In genomic region chr22:37894939-37895670, GRCh38 we compare ENCODE assay signal across 7 cellular contexts. TPM values are rescaled to one million over a fixed set of nuclear protein-coding genes. Genes with fewer than 3 reads are reported as not detected.
DNase-seq lines count a peak whose midpoint lies in the region; ATAC-seq and TF ChIP-seq lines count a peak whose summit lies in the region.
"Had no signal": no experiment of that assay in that cellular context is flagged by ENCODE, and none has a peak within 500 bp of the region (broad histone marks: within the 10 kb centered on the region; RNA-seq: fewer than 3 reads in every experiment).

No MANE protein-coding gene starts in this region.

- H3K14ac ChIP-seq in H9 (ENCODE audit: insufficient read depth, low read length): 0 out of 2 replicates have a peak overlapping the region, but pooled peaks have one; percentile 32

- no peak overlapping the region for H2BK5ac ChIP-seq in H9 (ENCODE audit: insufficient read length, low read length)

- H3K9me3 Mint-ChIP-seq in H9: no peaks in the 10 kb centered on the region
- no peaks in the 10 kb centered on the region for H3K9me3 Mint-ChIP-seq in natural killer cell

- no peak for ATAC-seq in natural killer cell
- ATAC-seq in sciatic nerve: no peak
- ATAC-seq in HG03469 (IDR thresholded peaks at IDR 0.05; ENCODE audit: unreplicated experiment): no peak

- no CpG with 5 or more reads among the region's 8 CpGs for WGBS in H9 (ENCODE audit: extremely low coverage, insufficient read length, low lambda C conversion rate)

- no peaks in the 10 kb centered on the region for H3K79me2 ChIP-seq in H9 (ENCODE audit: insufficient read depth, low read length)

- H3K9me3 ChIP-seq in H9 (ENCODE audit: control insufficient read depth, low read depth, low read length): no peaks in the 10 kb centered on the region

- H3K79me1 ChIP-seq in H9 (ENCODE audit: insufficient read depth, low read depth, low read length, poor library complexity, severe bottlenecking): no peaks in the 10 kb centered on the region

- H2BK15ac ChIP-seq in H9 (ENCODE audit: low read depth, low read length): no peak overlapping the region

- no peak overlapping the region for H3K4ac ChIP-seq in H9 (ENCODE audit: low read depth, low read length)

- H4K8ac ChIP-seq in H9 (replicated peaks; ENCODE audit: insufficient read length, low read depth, low read length): no peak overlapping the region

- no peak overlapping the region for H3K23ac ChIP-seq in H9 (ENCODE audit: insufficient read length, low read depth, low read length)

- H3T11ph ChIP-seq in H9 (ENCODE audit: low read length): no peak overlapping the region

- TF ChIP-seq CTCF in H9 (conservative IDR thresholded peaks at IDR 0.05) (no peak), natural killer cell (IDR thresholded peaks at IDR 0.05) (no peak)

- no peaks in the 10 kb centered on the region for H3K27me3 Mint-ChIP-seq in H9 (ENCODE audit: low read depth)
- H3K27me3 Mint-ChIP-seq in natural killer cell (ENCODE audit: low read depth in 2 of 2): no peaks in the 10 kb centered on the region

- H3K27ac Mint-ChIP-seq in H9 (peak overlapping the region; percentile 88 to 98 (median 94)), natural killer cell (peak overlapping the region; percentile 87 to 93)

- H3K27ac ChIP-seq in H9 (ENCODE audit: insufficient read length, low read depth, low read length): peak overlapping the region; percentile 69

- H2BK20ac ChIP-seq in H9 (ENCODE audit: low read depth, low read length, poor library complexity, severe bottlenecking): no peak overlapping the region

- H4K5ac ChIP-seq in H9 (ENCODE audit: insufficient read length, low read depth, low read length): no peak overlapping the region

- no peak overlapping the region for H2AFZ ChIP-seq in H9 (ENCODE audit: low read length)

- H3K9ac ChIP-seq in H9 (ENCODE audit: extremely low read depth, insufficient read length, low read length): no peak overlapping the region

- H3K4me1 Mint-ChIP-seq in H9 (peaks cover 42 to 51% of the 10 kb centered on the region in 2 experiments), natural killer cell (peaks cover 10 to 16% of the 10 kb centered on the region in 2 donors)

- H3K4me2 ChIP-seq in H9 (ENCODE audit: insufficient read depth, insufficient read length, low read length): no peak overlapping the region

- H2BK120ac ChIP-seq in H9 (ENCODE audit: low read depth, low read length, poor library complexity, severe bottlenecking): no peak overlapping the region

- peak overlapping the region; percentile 15 for H2BK12ac ChIP-seq in H9 (ENCODE audit: insufficient read length, low read depth, low read length)

- H3K36me3 Mint-ChIP-seq in H9 (ENCODE audit: insufficient read depth in 1 of 3, low read depth in 3 of 3) (peaks cover 2 to 12% (median 2%) of the 10 kb centered on the region in 3 experiments; a peak in 5 of 7 replicates), natural killer cell (no peaks in the 10 kb centered on the region)

- H3K27me3 ChIP-seq in H9 (ENCODE audit: insufficient read depth, low read length): no peaks in the 10 kb centered on the region

- no peak overlapping the region for H4K91ac ChIP-seq in H9 (ENCODE audit: insufficient read length, low read depth, low read length)

- no peaks in the 10 kb centered on the region for H3K23me2 ChIP-seq in H9 (ENCODE audit: insufficient read length, low read depth, low read length, poor library complexity, severe bottlenecking)

- peak overlapping the region in 1 of 2 experiments; percentile 45; a peak in 2 of 5 replicates for H3K4me3 Mint-ChIP-seq in H9
- peak overlapping the region; percentile 3 for H3K4me3 Mint-ChIP-seq in natural killer cell

- intact Hi-C loops in natural killer cell (cut with micrococcal nuclease) (no loop called here), sciatic nerve (cut with DNase I) (no loop called here)

- no peak overlapping the region for H2AK5ac ChIP-seq in H9 (ENCODE audit: insufficient read length, low read length)

- peaks cover 12% of the 10 kb centered on the region; the same call in 1 of the 2 replicates for H3K4me1 ChIP-seq in H9 (ENCODE audit: insufficient read depth, low read length)

- H3K56ac ChIP-seq in H9 (ENCODE audit: insufficient read length, low read depth, low read length): no peak overlapping the region

- H3K18ac ChIP-seq in H9 (ENCODE audit: insufficient read length, low read depth, low read length): peak overlapping the region; percentile 22

- DNase-seq in H9 (peak; percentile 75), astrocyte of the hippocampus (ENCODE audit: low read depth, low spot score) (peak; percentile 40), natural killer cell (no peak), sciatic nerve (ENCODE audit: low spot score) (no peak), epidermal melanocyte (ENCODE audit: insufficient read length, low spot score) (no peak)

- no peaks in the 10 kb centered on the region for H4K20me1 ChIP-seq in H9 (ENCODE audit: control insufficient read depth, insufficient read depth, insufficient read length)

RNA-seq across cellular contexts. Expression of gene MICALL1, which starts 11.0 kb away (rescaled TPM):
- total RNA-seq in H9 (2021): 33.3 and 33.8 TPM in 2 replicates
- total RNA-seq in natural killer cell: 10 to 100 TPM; 24.6 to 34.3 (median 32.4) TPM
- 30.4 TPM for total RNA-seq in sciatic nerve

RNA-seq across cellular contexts. Expression of gene EIF3L, which starts 45.9 kb away (rescaled TPM):
- total RNA-seq in H9 (2021) (736 and 739 TPM in 2 replicates), natural killer cell (100 to 1,000 TPM; 276 to 295 (median 291) TPM), sciatic nerve (315 TPM)

RNA-seq across cellular contexts. Expression of gene ANKRD54, which starts 51.0 kb away (rescaled TPM):
- total RNA-seq in H9 (2021) (14.4 and 15.3 TPM in 2 replicates), natural killer cell (10 to 100 TPM; 23.0 to 28.7 (median 26.4) TPM), sciatic nerve (17.3 TPM)

RNA-seq across cellular contexts. Expression of gene C22orf23, which starts 58.3 kb away (rescaled TPM):
- total RNA-seq in H9 (2021): 0.55 and 0.57 TPM in 2 replicates
- total RNA-seq in natural killer cell: not detected
- 0.45 TPM for total RNA-seq in sciatic nerve
- total RNA-seq: kidney epithelial cell had no signal

RNA-seq across cellular contexts. Expression of gene POLR2F, which starts 58.4 kb away (rescaled TPM):
- total RNA-seq in H9 (2021) (141 and 147 TPM in 2 replicates), natural killer cell (10 to 100 TPM; 38.7 to 40.6 (median 38.8) TPM), sciatic nerve (94.8 TPM)

Comparison
In these comparisons a context has a peak if more than half of its experiments do, and no peak if none do; other contexts are left out.
1. DNase-seq: peak in H9 (single experiment) and astrocyte of the hippocampus (single experiment); none in natural killer cell (single experiment), sciatic nerve (single experiment) and epidermal melanocyte (single experiment).